Comparison of ENCODE assay signal across 8 cellular contexts in genomic region chr16:23452221-23452571, GRCh38. TPM values are rescaled to one million over a fixed set of nuclear protein-coding genes. Genes with fewer than 3 reads are reported as not detected.
DNase-seq lines count a peak whose midpoint lies in the region; ATAC-seq and TF ChIP-seq lines count a peak whose summit lies in the region.

No MANE protein-coding gene starts in this region.

- H3K27ac Mint-ChIP-seq in brain = peak overlapping the region; percentile 89 to 98 (median 96)

- H3K36me3 ChIP-seq in cardiac muscle cell (peaks cover 7% of the 10 kb centered on the region), mesodermal cell (ENCODE audit: control insufficient read depth, insufficient read depth, low read length) (peaks cover 10% of the 10 kb centered on the region), aorta (ENCODE audit: control insufficient read depth in 1 of 2, insufficient read depth in 2 of 2, low read length in 1 of 2) (no peaks in the 10 kb centered on the region)

- peaks cover 13% of the 10 kb centered on the region for H3K36me3 Mint-ChIP-seq in brain

- H3K4me3 Mint-ChIP-seq in brain = peak overlapping the region; percentile 94 to 99 (median 96)

- H3K9me3 ChIP-seq in cardiac muscle cell (ENCODE audit: low read depth) (no peaks in the 10 kb centered on the region), mesodermal cell (ENCODE audit: control insufficient read depth, low read length) (no peaks in the 10 kb centered on the region), aorta (ENCODE audit: control insufficient read depth, low read length) (no peaks in the 10 kb centered on the region)

- peaks cover 6% of the 10 kb centered on the region for H3K27me3 Mint-ChIP-seq in brain

- no peak overlapping the region for H3K27ac ChIP-seq in cardiac muscle cell
- H3K27ac ChIP-seq in mesodermal cell (ENCODE audit: low read depth, low read length, severe bottlenecking) = peak overlapping the region; percentile 65
- H3K27ac ChIP-seq in aorta (ENCODE audit: low read depth in 1 of 2, low read length in 2 of 2) = no peak overlapping the region

- peak in 1 of 2 donors; percentile 3 for DNase-seq in cardiac muscle cell (ENCODE audit: low read depth in 1 of 2, low spot score in 1 of 2)
- no peak for DNase-seq in Right ventricle myocardium inferior (ENCODE audit: missing footprints)
- no peak for DNase-seq in aorta
- no peak for DNase-seq in CD1c-positive myeloid dendritic cell (ENCODE audit: extremely low spot score)
- DNase-seq in NCI-H2081 (lab: John Stamatoyannopoulos, UW) = no peak

- WGBS in mesodermal cell (ENCODE audit: insufficient coverage in 2 of 2), 2 experiments = 2 to 15% methylated on average over 4 to 7 of the region's 10 CpGs
- 2 to 3% methylated on average over 10 of the region's 10 CpGs for WGBS in aorta, 2 donors

- H3K27me3 ChIP-seq in cardiac muscle cell = no peaks in the 10 kb centered on the region
- no peaks in the 10 kb centered on the region for H3K27me3 ChIP-seq in aorta (ENCODE audit: control insufficient read depth in 1 of 2, insufficient read depth in 2 of 2, low read length in 1 of 2)

- H3K4me1 ChIP-seq in cardiac muscle cell (ENCODE audit: low read depth) (peaks cover 6% of the 10 kb centered on the region), mesodermal cell (ENCODE audit: control insufficient read depth, insufficient read depth, low read length, poor library complexity, severe bottlenecking) (no peaks in the 10 kb centered on the region), aorta (ENCODE audit: control insufficient read depth in 1 of 2, insufficient read depth in 2 of 2, low read length in 2 of 2) (peaks cover 0 to 2% of the 10 kb centered on the region in 2 donors)

- H3K9me3 Mint-ChIP-seq in brain = no peaks in the 10 kb centered on the region

- no peak for TF ChIP-seq CTCF in cardiac muscle cell (IDR thresholded peaks at IDR 0.05; ENCODE audit: low read depth, low read length)
- no peak for TF ChIP-seq CTCF in brain (conservative IDR thresholded peaks at IDR 0.05)

- intact Hi-C loops in Right ventricle myocardium inferior (cut with DNase I) = loop anchor here (2.0 kb wide), 1 partner anchor 105 kb away; the partner anchor contains the start of genes EARS2 and UBFD1
- intact Hi-C loops in aorta (cut with DNase I) = loop anchor here in 1 of 2 donors (5.0 kb wide), 1 partner anchor 105 kb away; the partner anchor contains the start of genes EARS2 and UBFD1

- H3K4me1 Mint-ChIP-seq in brain = peaks cover 47% of the 10 kb centered on the region

- ATAC-seq in Right ventricle myocardium inferior (no peak), aorta (ENCODE audit: low FRiP score) (no peak), GM18907 (IDR thresholded peaks at IDR 0.05; ENCODE audit: unreplicated experiment) (no peak)

- H3K4me3 ChIP-seq in cardiac muscle cell = peak overlapping the region; percentile 81
- H3K4me3 ChIP-seq in mesodermal cell (ENCODE audit: extremely low read depth, insufficient read depth, low read length, poor library complexity, severe bottlenecking) = peak overlapping the region; percentile 81
- H3K4me3 ChIP-seq in aorta (ENCODE audit: low read length in 2 of 2) = peak overlapping the region; percentile 64 to 76

RNA-seq across cellular contexts. Expression of gene COG7, which starts 0.8 kb away (rescaled TPM):
- total RNA-seq in cardiac muscle cell (9.7 and 23.5 TPM in 2 replicates), Right ventricle myocardium inferior (9.8 TPM), aorta (10 to 100 TPM; 15.6 to 30.0 TPM)
- polyA plus RNA-seq in cardiac muscle cell (10.6 and 11.9 TPM in 2 replicates), brain (ENCODE audit: insufficient read depth, low read depth, low replicate concordance) (22.2 TPM), aorta (10 to 100 TPM; 12.5 to 50.2 TPM)
- 16.0 TPM for polyA plus RNA-seq in mesodermal cell (2013, experiment 1 of 2)
- 14.9 TPM for polyA plus RNA-seq in mesodermal cell (2013, experiment 2 of 2)

RNA-seq across cellular contexts. Expression of gene GGA2, which starts 58.1 kb away (rescaled TPM):
- 71.7 and 126 TPM in 2 replicates for total RNA-seq in cardiac muscle cell
- 149 and 160 TPM in 2 replicates for polyA plus RNA-seq in cardiac muscle cell
- total RNA-seq in Right ventricle myocardium inferior = 51.7 TPM
- 36.2 TPM for polyA plus RNA-seq in brain (ENCODE audit: insufficient read depth, low read depth, low replicate concordance)
- polyA plus RNA-seq in mesodermal cell (2013, experiment 1 of 2) = 44.7 TPM
- 39.8 TPM for polyA plus RNA-seq in mesodermal cell (2013, experiment 2 of 2)
- total RNA-seq in aorta = 10 to 100 TPM; 48.2 to 84.9 TPM
- 10 to 100 TPM; 12.0 to 18.0 TPM for polyA plus RNA-seq in aorta
